ENCODE assay signal across 8 cellular contexts in the genomic region with DNA sequence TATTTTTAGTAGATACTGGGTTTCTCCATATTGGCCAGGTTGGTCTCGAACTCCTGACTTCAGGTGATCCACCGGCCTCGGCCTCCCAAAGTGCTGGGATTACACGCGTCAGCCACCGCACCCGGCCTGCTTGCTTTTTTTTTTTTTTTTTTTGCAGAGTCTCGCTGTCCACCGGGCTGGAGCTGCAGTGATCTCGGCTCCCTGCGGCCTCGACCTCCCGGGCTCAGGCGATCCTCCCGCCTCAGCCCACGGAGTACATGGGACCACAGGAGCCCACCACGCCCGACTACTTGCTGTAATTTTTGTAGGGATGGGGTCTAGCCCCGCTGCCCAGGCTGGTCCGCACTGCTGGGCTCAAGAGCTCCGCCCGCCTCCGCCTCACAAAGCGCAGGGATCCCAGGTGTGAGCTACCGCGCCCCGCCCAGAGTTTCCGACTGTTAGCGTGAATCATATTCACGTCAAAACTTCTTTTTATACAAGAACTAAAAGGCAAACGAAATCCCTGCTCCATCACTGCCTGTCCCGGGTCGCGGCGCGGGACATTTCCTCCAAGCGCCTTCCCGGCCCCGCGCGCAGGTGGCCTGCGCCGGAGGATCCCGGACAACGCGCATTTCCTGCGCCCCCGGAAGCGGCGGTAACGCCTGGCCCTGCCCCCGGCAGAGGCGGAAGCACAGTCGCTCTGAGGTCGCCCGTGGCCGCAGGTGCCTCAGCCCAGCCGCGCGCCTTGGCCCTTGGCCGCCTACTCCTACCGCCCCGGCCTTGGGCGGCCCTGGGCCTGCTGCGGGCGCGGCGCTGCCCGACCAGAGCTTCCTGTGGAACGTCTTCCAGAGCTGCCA. TPM values are rescaled to one million over a fixed set of nuclear protein-coding genes. Genes with fewer than 3 reads are reported as not detected.
DNase-seq lines count a peak whose midpoint lies in the region; ATAC-seq, FAIRE-seq and TF ChIP-seq lines count a peak whose summit lies in the region.
"Not testable (repeated sequence)": the region's sequence is repeated elsewhere in the genome, so short reads cannot be mapped to it uniquely, and the experiment has no call there.
"Had no signal": no experiment of that assay in that cellular context is flagged by ENCODE, and none has a peak within 500 bp of the region (broad histone marks: within the 10 kb centered on the region; RNA-seq: fewer than 3 reads in every experiment).

No MANE protein-coding gene starts in this region.

- not testable (repeated sequence) for H3K9ac ChIP-seq in kidney (ENCODE audit: low read length in 2 of 2)

- ATAC-seq in GM19023 (IDR thresholded peaks at IDR 0.05; ENCODE audit: unreplicated experiment) (peak; percentile 92), HG02623 (IDR thresholded peaks at IDR 0.05; ENCODE audit: unreplicated experiment) (peak; percentile 94), HG03575 (IDR thresholded peaks at IDR 0.05; ENCODE audit: extremely low read depth, insufficient number of reproducible peaks, low FRiP score, unreplicated experiment) (peak; percentile 71)

- H3K36me3 ChIP-seq in kidney (ENCODE audit: control insufficient read depth in 1 of 2, insufficient read depth in 2 of 2, low read length in 2 of 2) = not testable (repeated sequence)

- H3K4me1 ChIP-seq in kidney (ENCODE audit: control insufficient read depth in 1 of 2, insufficient read depth in 1 of 2, low read depth in 1 of 2, low read length in 2 of 2) = not testable (repeated sequence)

- intact Hi-C loops in kidney (cut with DNase I) = not testable (repeated sequence)

- H3K4me3 ChIP-seq in cardiac fibroblast (replicated peaks in 1 of 2; ENCODE audit: low read depth in 2 of 2, low read length in 2 of 2) = peak overlapping the region; percentile 42 to 46
- H3K4me3 ChIP-seq in kidney (ENCODE audit: low read length in 2 of 2) = peak overlapping the region in 1 of 2 donors; percentile 48
- peak overlapping the region; percentile 50 for H3K4me3 ChIP-seq in skeletal muscle cell (ENCODE audit: low read depth, low read length)

- peak; percentile 59 to 63 for DNase-seq in activated CD4-positive, alpha-beta T cell treated with anti-CD3 and anti-CD28 coated beads, Interleukin-2, amount 50 U/mL, for 4 hours
- not testable (repeated sequence) for DNase-seq in cardiac fibroblast (ENCODE audit: low read depth in 2 of 2); skeletal muscle cell (ENCODE audit: low read depth)
- DNase-seq in kidney = peak; percentile 66

- not testable (repeated sequence) for FAIRE-seq in kidney (lab: Jason Lieb, UNC)

- TF ChIP-seq CTCF in cardiac fibroblast (IDR thresholded peaks at IDR 0.05; ENCODE audit: low read depth, low read length); kidney (IDR thresholded peaks at IDR 0.05; ENCODE audit: borderline replicate concordance, extremely low read depth, insufficient read depth): not testable (repeated sequence)

- not testable (repeated sequence) for H3K9me3 ChIP-seq in kidney (ENCODE audit: control insufficient read depth in 1 of 2, low read length in 2 of 2)

- H3K27ac ChIP-seq in kidney (ENCODE audit: low read depth in 2 of 2, low read length in 2 of 2) = peak overlapping the region in 1 of 2 donors; percentile 57

RNA-seq across cellular contexts. Expression of a gene that starts 50.9 kb away (rescaled TPM):
- total RNA-seq in kidney = 24.4 TPM
- polyA plus RNA-seq in kidney (ENCODE audit: insufficient read depth, low read depth, low replicate concordance) = 12.9 TPM
- total RNA-seq: M059J had no signal
